24 cellular contexts compared by ENCODE assay signal in the genomic region with DNA sequence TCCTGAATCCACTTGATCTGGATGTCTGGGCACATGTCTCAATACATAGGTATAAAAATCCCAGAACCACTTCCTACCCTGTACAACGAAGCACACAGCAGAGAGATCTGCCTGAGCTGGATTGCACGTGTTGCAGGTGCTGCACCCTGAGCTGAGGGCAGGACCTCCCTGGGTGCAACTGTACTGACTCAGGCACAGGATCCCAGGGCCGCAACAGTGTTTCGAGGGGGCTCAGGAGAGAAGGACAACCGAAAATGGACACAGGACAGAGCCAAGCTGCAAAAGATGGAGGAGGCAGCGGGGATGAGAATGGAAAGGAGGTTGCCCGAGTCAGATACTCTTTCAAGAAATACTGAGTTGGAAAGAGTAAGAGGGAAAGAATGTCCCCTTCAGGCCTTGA.
"Had no signal": no experiment of that assay in that cellular context is flagged by ENCODE, and none has a peak within 500 bp of the region (broad histone marks: within the 10 kb centered on the region; RNA-seq: fewer than 3 reads in every experiment).

No MANE protein-coding gene starts in this region.

- DNase-seq: activated CD4-positive, alpha-beta T cell treated with anti-CD3 and anti-CD28 coated beads for 36 hours; activated CD4-positive, alpha-beta T cell treated with anti-CD3 and anti-CD28 coated beads, Interleukin-2, amount 50 U/mL, for 1 hour; activated CD4-positive, alpha-beta T cell treated with anti-CD3 and anti-CD28 coated beads, Interleukin-2, amount 50 U/mL, for 48 hours; activated CD4-positive, CD25-positive, alpha-beta regulatory T cell; activated CD4-positive, CD25-positive, alpha-beta regulatory T cell treated with anti-CD3 and anti-CD28 coated beads, Interleukin-2, amount 50 U/mL, for 72 hours; activated CD8-positive, alpha-beta memory T cell treated with anti-CD3 and anti-CD28 coated beads for 24 hours; activated CD8-positive, alpha-beta T cell treated with anti-CD3 and anti-CD28 coated beads for 36 hours; activated effector memory CD4-positive, alpha-beta T cell treated with Interleukin-2 at 50 U/mL for 16 hours; activated gamma-delta T cell treated with Interleukin-2 at 50 U/mL for 16 hours; activated naive CD4-positive, alpha-beta T cell treated with anti-CD3 and anti-CD28 coated beads, Interleukin-2, amount 50 U/mL, for 16 hours; activated naive CD4-positive, alpha-beta T cell treated with Interleukin-2 at 50 U/mL for 16 hours; activated T-cell treated with anti-CD3 and anti-CD28 coated beads, Interleukin-2, amount 50 U/mL, for 4 hours; amniotic stem cell; anterior cingulate cortex; brain microvascular endothelial cell; cortex of kidney; dermis blood vessel endothelial cell; effector CD8-positive, alpha-beta T cell; foreskin fibroblast; T-helper 2 cell had no signal

- H3K27ac Mint-ChIP-seq: activated CD4-positive, alpha-beta T cell treated with anti-CD3 and anti-CD28 coated beads for 36 hours; activated CD8-positive, alpha-beta T cell treated with anti-CD3 and anti-CD28 coated beads for 36 hours; activated naive CD8-positive, alpha-beta T cell; activated T-helper 17 cell treated with anti-CD3 and anti-CD28 coated beads, Interleukin-2, amount 50 U/mL, for 72 hours had no signal

- H3K9me3 Mint-ChIP-seq: activated CD8-positive, alpha-beta T cell treated with anti-CD3 and anti-CD28 coated beads for 36 hours; activated T-cell treated with anti-CD3 and anti-CD28 coated beads, Interleukin-2, amount 50 U/mL, for 4 hours; central memory CD8-positive, alpha-beta T cell had no signal

- H3K36me3 ChIP-seq: brain microvascular endothelial cell had no signal

- H3K27me3 ChIP-seq: brain microvascular endothelial cell had no signal

- H3K4me1 Mint-ChIP-seq: activated CD4-positive, alpha-beta T cell treated with anti-CD3 and anti-CD28 coated beads for 36 hours; activated T-helper 17 cell treated with anti-CD3 and anti-CD28 coated beads, Interleukin-2, amount 50 U/mL, for 72 hours; central memory CD8-positive, alpha-beta T cell had no signal

- ATAC-seq: activated CD4-positive, alpha-beta T cell treated with anti-CD3 and anti-CD28 coated beads for 36 hours; activated CD8-positive, alpha-beta T cell treated with anti-CD3 and anti-CD28 coated beads for 36 hours; activated T-cell treated with anti-CD3 and anti-CD28 coated beads, Interleukin-2, amount 50 U/mL, for 4 hours; activated T-helper 17 cell treated with anti-CD3 and anti-CD28 coated beads, Interleukin-2, amount 50 U/mL, for 72 hours had no signal

- H3K4me3 Mint-ChIP-seq: activated CD4-positive, alpha-beta T cell treated with anti-CD3 and anti-CD28 coated beads for 36 hours; activated CD8-positive, alpha-beta T cell treated with anti-CD3 and anti-CD28 coated beads for 36 hours; activated naive CD8-positive, alpha-beta T cell; activated T-cell treated with anti-CD3 and anti-CD28 coated beads, Interleukin-2, amount 50 U/mL, for 4 hours; activated T-helper 17 cell treated with anti-CD3 and anti-CD28 coated beads, Interleukin-2, amount 50 U/mL, for 72 hours; central memory CD8-positive, alpha-beta T cell had no signal

- H3K27ac ChIP-seq: brain microvascular endothelial cell, epithelial cell of prostate had no signal
